33 cellular contexts compared by ENCODE assay signal in the genomic region with DNA sequence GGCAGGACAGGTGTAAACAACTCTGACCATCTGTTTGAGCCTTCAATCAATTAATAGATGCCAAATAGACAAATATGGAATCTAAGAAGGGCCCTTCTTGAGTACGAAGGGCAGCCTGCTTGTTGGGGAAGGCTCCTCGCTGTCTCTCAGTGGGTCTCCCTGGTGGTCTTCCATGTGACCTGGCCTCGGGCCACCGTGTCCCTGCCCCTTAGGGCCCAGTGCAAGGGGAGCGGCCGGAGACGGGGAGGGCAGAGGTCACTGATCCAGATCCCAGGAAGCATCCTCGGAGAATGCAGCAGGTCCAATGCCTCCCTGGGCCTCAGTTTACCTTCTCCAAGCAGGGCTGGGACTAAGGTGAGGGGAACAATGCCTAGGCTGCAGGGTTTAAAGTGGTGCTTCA. TPM values are rescaled to one million over a fixed set of nuclear protein-coding genes. Genes with fewer than 3 reads are reported as not detected.
"Had no signal": no experiment of that assay in that cellular context is flagged by ENCODE, and none has a peak within 500 bp of the region (broad histone marks: within the 10 kb centered on the region; RNA-seq: fewer than 3 reads in every experiment).

No MANE protein-coding gene starts in this region.

- DNase-seq: activated CD4-positive, alpha-beta T cell treated with anti-CD3 and anti-CD28 coated beads, Interleukin-2, amount 10 ng/mL, durations not matched to agents 24 days and 14 days; activated CD4-positive, alpha-beta T cell treated with anti-CD3 and anti-CD28 coated beads, Interleukin-2, amount 50 U/mL, for 4 hours; activated CD8-positive, alpha-beta T cell treated with anti-CD3 and anti-CD28 coated beads for 36 hours; activated gamma-delta T cell; activated naive CD4-positive, alpha-beta T cell treated with anti-CD3 and anti-CD28 coated beads for 36 hours; activated T-cell treated with anti-CD3 and anti-CD28 coated beads, Interleukin-2, amount 50 U/mL, for 24 hours; adrenal gland; caudate nucleus; cerebellar nuclear complex; Karpas-422; KBM-7; NCI-H1048; NCI-H1105 treated with DMSO at 0.1 percent for 48 hours; NCI-H1436; NCI-H1694; NCI-H1930; NCI-H345; NCI-H524 treated with DMSO at 0.1 percent for 48 hours; SHP77; SJCRH30 had no signal

- H3K4me3 Mint-ChIP-seq: activated CD4-positive, alpha-beta T cell treated with anti-CD3 and anti-CD28 coated beads, Interleukin-2, amount 10 ng/mL, durations not matched to agents 24 days and 14 days; activated CD8-positive, alpha-beta T cell treated with anti-CD3 and anti-CD28 coated beads for 36 hours; activated naive CD4-positive, alpha-beta T cell treated with anti-CD3 and anti-CD28 coated beads for 36 hours; activated T-cell treated with anti-CD3 and anti-CD28 coated beads, Interleukin-2, amount 50 U/mL, for 24 hours; T-helper 2 cell treated with Interferon-gamma antibody and Interleukin-4, amounts not matched to agents 5 μg/mL and 100 μg/mL, for 36 hours had no signal

- H3K4me1 Mint-ChIP-seq: activated CD4-positive, alpha-beta T cell treated with anti-CD3 and anti-CD28 coated beads, Interleukin-2, amount 10 ng/mL, durations not matched to agents 24 days and 14 days had no signal

- H3K9me3 ChIP-seq: adrenal gland, SJCRH30 had no signal

- H3K27me3 Mint-ChIP-seq: activated CD4-positive, alpha-beta T cell treated with anti-CD3 and anti-CD28 coated beads, Interleukin-2, amount 10 ng/mL, durations not matched to agents 24 days and 14 days; activated CD8-positive, alpha-beta T cell treated with anti-CD3 and anti-CD28 coated beads for 36 hours; activated T-cell treated with anti-CD3 and anti-CD28 coated beads, Interleukin-2, amount 50 U/mL, for 24 hours; brain had no signal

- H3K27ac Mint-ChIP-seq: activated CD4-positive, alpha-beta T cell treated with anti-CD3 and anti-CD28 coated beads, Interleukin-2, amount 10 ng/mL, durations not matched to agents 24 days and 14 days; activated CD8-positive, alpha-beta T cell treated with anti-CD3 and anti-CD28 coated beads for 36 hours; activated naive CD4-positive, alpha-beta T cell treated with anti-CD3 and anti-CD28 coated beads for 36 hours; activated T-cell treated with anti-CD3 and anti-CD28 coated beads, Interleukin-2, amount 50 U/mL, for 24 hours; activated T-helper 2 cell treated with anti-CD3 and anti-CD28 coated beads, Interferon-gamma antibody, Interleukin-2, Interleukin-4, amounts not matched to agents 10 μg/mL and 5 μg/mL and 100 μg/mL, durations not matched to agents 14 hours and 24 hours and 36 hours; T-helper 2 cell treated with Interferon-gamma antibody and Interleukin-4, amounts not matched to agents 5 μg/mL and 100 μg/mL, for 36 hours had no signal

- H3K9me3 Mint-ChIP-seq: activated CD4-positive, alpha-beta T cell treated with anti-CD3 and anti-CD28 coated beads, Interleukin-2, amount 10 ng/mL, durations not matched to agents 24 days and 14 days; activated CD8-positive, alpha-beta T cell treated with anti-CD3 and anti-CD28 coated beads for 36 hours; activated naive CD4-positive, alpha-beta T cell treated with anti-CD3 and anti-CD28 coated beads for 36 hours; activated naive CD4-positive, alpha-beta T cell treated with anti-CD3 and anti-CD28 coated beads, Interleukin-2, amount 50 U/mL, for 72 hours; activated T-cell treated with anti-CD3 and anti-CD28 coated beads, Interleukin-2, amount 50 U/mL, for 24 hours; activated T-helper 2 cell treated with anti-CD3 and anti-CD28 coated beads, Interferon-gamma antibody, Interleukin-2, Interleukin-4, amounts not matched to agents 10 μg/mL and 5 μg/mL and 100 μg/mL, durations not matched to agents 14 hours and 24 hours and 36 hours; brain; T-helper 2 cell treated with Interferon-gamma antibody and Interleukin-4, amounts not matched to agents 5 μg/mL and 100 μg/mL, for 36 hours had no signal

- FAIRE-seq: bronchial epithelial cell, TTC549 had no signal

- H3K4me3 ChIP-seq: adrenal gland, SJCRH30, SK-N-MC had no signal

- H3K36me3 Mint-ChIP-seq: activated naive CD4-positive, alpha-beta T cell treated with anti-CD3 and anti-CD28 coated beads, Interleukin-2, amount 50 U/mL, for 72 hours; brain had no signal

- H3K27ac ChIP-seq: RWPE1, SJCRH30, SK-N-MC had no signal

- ATAC-seq: activated CD8-positive, alpha-beta T cell treated with anti-CD3 and anti-CD28 coated beads for 36 hours; activated naive CD4-positive, alpha-beta T cell treated with anti-CD3 and anti-CD28 coated beads, Interleukin-2, amount 50 U/mL, for 72 hours; Panc1 had no signal

- H3K27me3 ChIP-seq: adrenal gland, SJCRH30 had no signal

- H3K36me3 ChIP-seq: adrenal gland, SJCRH30 had no signal

RNA-seq across cellular contexts. Expression of gene DBH, which starts 2.5 kb away (rescaled TPM):
- total RNA-seq: activated CD4-positive, alpha-beta T cell treated with anti-CD3 and anti-CD28 coated beads, Interleukin-2, amount 10 ng/mL, durations not matched to agents 24 days and 14 days; activated CD8-positive, alpha-beta memory T cell treated with anti-CD3 and anti-CD28 coated beads for 36 hours; activated CD8-positive, alpha-beta T cell treated with anti-CD3 and anti-CD28 coated beads for 36 hours; activated naive CD4-positive, alpha-beta T cell treated with anti-CD3 and anti-CD28 coated beads for 36 hours; activated naive CD4-positive, alpha-beta T cell treated with anti-CD3 and anti-CD28 coated beads, Interleukin-2, amount 50 U/mL, for 72 hours; activated T-helper 2 cell treated with anti-CD3 and anti-CD28 coated beads, Interferon-gamma antibody, Interleukin-2, Interleukin-4, amounts not matched to agents 10 μg/mL and 5 μg/mL and 100 μg/mL, durations not matched to agents 14 hours and 24 hours and 36 hours; bronchial epithelial cell; MCF 10A; NCI-H460 had no signal

RNA-seq across cellular contexts. Expression of gene FAM163B, which starts 29.5 kb away (rescaled TPM):
- total RNA-seq: activated CD4-positive, alpha-beta T cell treated with anti-CD3 and anti-CD28 coated beads, Interleukin-2, amount 10 ng/mL, durations not matched to agents 24 days and 14 days; activated CD8-positive, alpha-beta memory T cell treated with anti-CD3 and anti-CD28 coated beads for 36 hours; activated CD8-positive, alpha-beta T cell treated with anti-CD3 and anti-CD28 coated beads for 36 hours; activated naive CD4-positive, alpha-beta T cell treated with anti-CD3 and anti-CD28 coated beads for 36 hours; activated naive CD4-positive, alpha-beta T cell treated with anti-CD3 and anti-CD28 coated beads, Interleukin-2, amount 50 U/mL, for 72 hours; activated T-helper 2 cell treated with anti-CD3 and anti-CD28 coated beads, Interferon-gamma antibody, Interleukin-2, Interleukin-4, amounts not matched to agents 10 μg/mL and 5 μg/mL and 100 μg/mL, durations not matched to agents 14 hours and 24 hours and 36 hours; bronchial epithelial cell; MCF 10A; NCI-H460; T-helper 1 cell treated with Interleukin-12 subunit alpha and Interleukin-12 subunit beta and Interleukin-4 antibody, amounts not matched to agents 30 ng/mL and 1 ng/mL, for 36 hours had no signal
